In the genomic region with DNA sequence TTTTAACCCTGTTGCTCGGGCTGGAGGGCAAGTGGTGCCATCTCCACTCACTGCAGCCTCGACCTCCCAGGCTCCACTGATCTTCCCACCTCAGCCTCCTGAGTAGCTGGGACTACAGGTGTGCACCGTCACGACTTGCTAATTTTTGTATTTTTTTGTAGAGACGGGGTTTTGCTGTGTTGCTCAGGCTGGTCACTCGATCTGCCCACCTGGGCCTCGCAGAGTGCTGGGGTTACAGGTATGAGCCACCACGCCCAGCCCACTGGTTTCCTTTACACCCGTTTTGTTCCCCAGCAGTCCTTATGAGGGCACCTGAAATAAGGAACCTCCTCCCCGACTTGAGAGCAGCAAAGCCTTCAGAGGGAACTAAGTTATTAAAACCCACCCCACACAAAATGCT, we compare ENCODE assay signal across 13 cellular contexts. TPM values are rescaled to one million over a fixed set of nuclear protein-coding genes. Genes with fewer than 3 reads are reported as not detected.
"Had no signal": no experiment of that assay in that cellular context is flagged by ENCODE, and none has a peak within 500 bp of the region (broad histone marks: within the 10 kb centered on the region; RNA-seq: fewer than 3 reads in every experiment).

No MANE protein-coding gene starts in this region.

RNA-seq across cellular contexts. Expression of a gene that starts 24.8 kb away (rescaled TPM):
- total RNA-seq: activated CD8-positive, alpha-beta memory T cell treated with anti-CD3 and anti-CD28 coated beads for 36 hours; aorta; dermis blood vessel endothelial cell; fibroblast of lung; mononuclear cell; occipital lobe; right lobe of liver; subcutaneous adipose tissue; ureter had no signal
- polyA plus RNA-seq: adipose tissue, aorta, fibroblast of lung, liver, neural cell, SK-N-SH had no signal
